Comparison of ENCODE assay signal across 17 cellular contexts in genomic region chr7:28126047-28127041, GRCh38. TPM values are rescaled to one million over a fixed set of nuclear protein-coding genes. Genes with fewer than 3 reads are reported as not detected.
DNase-seq lines count a peak whose midpoint lies in the region; ATAC-seq, FAIRE-seq and TF ChIP-seq lines count a peak whose summit lies in the region.
"Had no signal": no experiment of that assay in that cellular context is flagged by ENCODE, and none has a peak within 500 bp of the region (broad histone marks: within the 10 kb centered on the region; RNA-seq: fewer than 3 reads in every experiment).

No MANE protein-coding gene starts in this region.

- H3F3A ChIP-seq in neural cell (ENCODE audit: insufficient read depth, low read length, poor library complexity, severe bottlenecking), result no peaks in the 10 kb centered on the region

- no peak for TF ChIP-seq EP300 in neural cell (conservative IDR thresholded peaks at IDR 0.05; ENCODE audit: poor library complexity, severe bottlenecking)

- no peaks in the 10 kb centered on the region for H3K36me3 Mint-ChIP-seq in nephron progenitor cell (ENCODE audit: low read depth)

- H3K9me3 ChIP-seq in endothelial cell of umbilical vein (replicated peaks; ENCODE audit: control insufficient read depth, insufficient read depth, low read length) (no peaks in the 10 kb centered on the region), neural cell (ENCODE audit: low read length) (no peaks in the 10 kb centered on the region)
- H3K9me3 ChIP-seq: tibial nerve had no signal

- no peak overlapping the region for H3K27ac Mint-ChIP-seq in nephron progenitor cell
- H3K27ac Mint-ChIP-seq: activated naive CD8-positive, alpha-beta T cell treated with anti-CD3 and anti-CD28 coated beads for 36 hours had no signal

- peak; percentile 33 for DNase-seq in AG20443 (ENCODE audit: low spot score)
- peak; percentile 31 to 32 for DNase-seq in HL-60 (ENCODE audit: low read depth in 1 of 2, low spot score in 1 of 2)
- peak; percentile 10 for DNase-seq in endothelial cell of umbilical vein (ENCODE audit: low read depth, low spot score)
- no peak for DNase-seq in nephron progenitor cell
- DNase-seq in iPS-NIHi7 (ENCODE audit: extremely low spot score), result no peak
- DNase-seq in posterior vena cava (ENCODE audit: low spot score), result no peak
- DNase-seq: activated B cell treated with CpG ODN at 0.5 μM for 24 hours; activated naive CD8-positive, alpha-beta T cell treated with anti-CD3 and anti-CD28 coated beads for 36 hours; MM.1S; NCI-H2171; retina; stimulated activated CD4-positive, alpha-beta T cell treated with anti-CD3 and anti-CD28 coated beads, Interleukin-1b, Interleukin-23, amount 100 ng/mL, for 48 hours had no signal

- FAIRE-seq in endothelial cell of umbilical vein (lab: Jason Lieb, UNC), result no peak
- FAIRE-seq: GM18507 had no signal

- H2AFZ ChIP-seq in endothelial cell of umbilical vein (ENCODE audit: low read depth, low read length), result no peak overlapping the region
- no peak overlapping the region for H2AFZ ChIP-seq in neural cell (ENCODE audit: low read depth, low read length)
- H2AFZ ChIP-seq: hepatocyte had no signal

- TF ChIP-seq CTCF in HL-60 (IDR thresholded peaks at IDR 0.05; ENCODE audit: insufficient read depth, low read length), result no peak
- no peak for TF ChIP-seq CTCF in endothelial cell of umbilical vein (IDR thresholded peaks at IDR 0.05; ENCODE audit: extremely low read depth in 1 of 2, insufficient read depth in 1 of 2, low read depth in 1 of 2, low read length in 2 of 2)
- TF ChIP-seq CTCF in neural cell (IDR thresholded peaks at IDR 0.05; ENCODE audit: poor library complexity, severe bottlenecking), result no peak
- no peak for TF ChIP-seq CTCF in nephron progenitor cell (IDR thresholded peaks at IDR 0.05)

- no peaks in the 10 kb centered on the region for H3K36me3 ChIP-seq in endothelial cell of umbilical vein (ENCODE audit: control insufficient read depth in 2 of 2, extremely low read depth in 1 of 2, insufficient read depth in 2 of 2, low read length in 2 of 2)
- no peaks in the 10 kb centered on the region for H3K36me3 ChIP-seq in neural cell (ENCODE audit: insufficient read depth, low read length)
- H3K36me3 ChIP-seq: tibial nerve had no signal

- peaks cover 3% of the 10 kb centered on the region for H3K79me2 ChIP-seq in endothelial cell of umbilical vein (ENCODE audit: control insufficient read depth, insufficient read depth, low read length)
- H3K79me2 ChIP-seq in neural cell (replicated peaks; ENCODE audit: insufficient read depth, low read length), result no peaks in the 10 kb centered on the region
- H3K79me2 ChIP-seq: hepatocyte had no signal

- POLR2A ChIA-PET in endothelial cell of umbilical vein (lab: Charles Lee), result interaction anchor here (0.7 kb wide), 1 partner anchor 9 kb away, joined by 7 read pairs; no protein-coding TSS in a partner anchor

- no TSS peak for BruUV-seq in endothelial cell of umbilical vein (replicated peaks; lab: Mats Ljungman, UMichigan)

- H3K4me3 ChIP-seq in HL-60 (replicated peaks; ENCODE audit: insufficient read depth, low read length) (no peak overlapping the region), endothelial cell of umbilical vein (replicated peaks in 1 of 3; ENCODE audit: insufficient read depth in 1 of 3, low read depth in 1 of 3, low read length in 3 of 3) (no peak overlapping the region), neural cell (ENCODE audit: low read length) (peak overlapping the region; percentile 12)
- H3K4me3 ChIP-seq: hepatocyte, tibial nerve had no signal

- H3K27me3 Mint-ChIP-seq in nephron progenitor cell (ENCODE audit: low read depth, poor library complexity), result no peaks in the 10 kb centered on the region
- H3K27me3 Mint-ChIP-seq: activated B cell treated with CpG ODN at 0.5 μM for 24 hours had no signal

- H3K9me2 ChIP-seq in neural cell (ENCODE audit: insufficient read depth, low read length), result no peaks in the 10 kb centered on the region

- no peaks in the 10 kb centered on the region for H3K9me1 ChIP-seq in endothelial cell of umbilical vein (replicated peaks; ENCODE audit: control insufficient read depth, extremely low read depth, insufficient read depth, low read length)

- H4K20me1 ChIP-seq in endothelial cell of umbilical vein (replicated peaks; ENCODE audit: control insufficient read depth, extremely low read depth, insufficient read depth, low read length) (no peaks in the 10 kb centered on the region), neural cell (ENCODE audit: insufficient read depth) (no peaks in the 10 kb centered on the region)

- H3K4me3 Mint-ChIP-seq in nephron progenitor cell, result no peak overlapping the region
- H3K4me3 Mint-ChIP-seq: activated B cell treated with CpG ODN at 0.5 μM for 24 hours; activated naive CD8-positive, alpha-beta T cell treated with anti-CD3 and anti-CD28 coated beads for 36 hours had no signal

- dilution Hi-C loops in endothelial cell of umbilical vein (cut with MboI; ENCODE audit: extremely low pct_ligation_motif_present, low sequenced_read_pairs), result no loop called here

- H3K4me2 ChIP-seq in endothelial cell of umbilical vein (ENCODE audit: insufficient read depth, low read length) (no peak overlapping the region), neural cell (ENCODE audit: low read length) (no peak overlapping the region)
- H3K4me2 ChIP-seq: hepatocyte had no signal

- H3K9ac ChIP-seq in endothelial cell of umbilical vein (replicated peaks; ENCODE audit: extremely low read depth, insufficient read depth, low read length) (no peak overlapping the region), neural cell (ENCODE audit: low read length) (no peak overlapping the region)

- intact Hi-C loops in endothelial cell of umbilical vein (cut with micrococcal nuclease) (no loop called here), posterior vena cava (cut with DNase I) (no loop called here)

- no peaks in the 10 kb centered on the region for H3K9me3 Mint-ChIP-seq in nephron progenitor cell
- H3K9me3 Mint-ChIP-seq: activated B cell treated with CpG ODN at 0.5 μM for 24 hours; activated naive CD8-positive, alpha-beta T cell treated with anti-CD3 and anti-CD28 coated beads for 36 hours had no signal

- H3K27me3 ChIP-seq in HL-60 (ENCODE audit: insufficient read depth, poor library complexity, severe bottlenecking), result no peaks in the 10 kb centered on the region
- H3K27me3 ChIP-seq in endothelial cell of umbilical vein (ENCODE audit: control insufficient read depth in 2 of 2, insufficient read depth in 2 of 2, low read length in 2 of 2), result no peaks in the 10 kb centered on the region
- no peaks in the 10 kb centered on the region for H3K27me3 ChIP-seq in neural cell (ENCODE audit: insufficient read depth, low read depth, low read length)
- H3K27me3 ChIP-seq: hepatocyte, tibial nerve had no signal

- H3K27ac ChIP-seq in HL-60 (replicated peaks) (no peak overlapping the region), endothelial cell of umbilical vein (ENCODE audit: insufficient read depth, low read depth, low read length) (no peak overlapping the region), neural cell (ENCODE audit: low read length) (peak overlapping the region; percentile 7)
- H3K27ac ChIP-seq: hepatocyte had no signal

- TF ChIP-seq RAD21 in neural cell (conservative IDR thresholded peaks at IDR 0.05), result no peak

- H3K4me1 Mint-ChIP-seq in nephron progenitor cell, result no peaks in the 10 kb centered on the region

- no peak for ATAC-seq in GM21825 (IDR thresholded peaks at IDR 0.05; ENCODE audit: unreplicated experiment)

- CTCF ChIA-PET in endothelial cell of umbilical vein (lab: Charles Lee), result interaction anchor here (1.2 to 1.3 kb wide), 2 partner anchors 13 to 33 kb away, joined by 4 read pairs; no protein-coding TSS in a partner anchor

- peaks cover 25% of the 10 kb centered on the region for H3K4me1 ChIP-seq in endothelial cell of umbilical vein (ENCODE audit: control insufficient read depth, extremely low read depth, insufficient read depth, low read length)

- TF ChIP-seq POLR2A in endothelial cell of umbilical vein (IDR thresholded peaks at IDR 0.05; ENCODE audit: low read depth, low read length), result no peak

TF ChIP-seq in endothelial cell of umbilical vein, 7 proteins besides CTCF, POLR2A, EP300 and RAD21 (continues in another document):
- TF ChIP-seq POLR2AphosphoS5 (IDR thresholded peaks at IDR 0.05; ENCODE audit: insufficient read depth, low read depth, low read length), result no peak
- no peak for TF ChIP-seq GATA2 (IDR thresholded peaks at IDR 0.05; ENCODE audit: insufficient read depth, insufficient read length, low read depth, low read length)
- no peak for TF ChIP-seq MAX (IDR thresholded peaks at IDR 0.05; ENCODE audit: insufficient read depth, insufficient read length)
- TF ChIP-seq JUN (IDR thresholded peaks at IDR 0.05; ENCODE audit: borderline replicate concordance, insufficient read depth, insufficient read length, low read depth), result no peak
- TF ChIP-seq MYC (IDR thresholded peaks at IDR 0.05; ENCODE audit: low read depth, low read length), result no peak

RNA-seq across cellular contexts. Expression of gene JAZF1, which starts 54.3 kb away (rescaled TPM):
- 14.9 and 16.9 TPM in 2 replicates for total RNA-seq in endothelial cell of umbilical vein
- 2.0 and 2.5 TPM in 2 replicates for polyA plus RNA-seq in endothelial cell of umbilical vein
- polyA plus RNA-seq in endothelial cell of umbilical vein (2011; cell fraction: cytosol; rRNA removed), result 2.7 and 3.1 TPM in 2 replicates
- polyA plus RNA-seq in endothelial cell of umbilical vein (2011; cell fraction: nucleus; rRNA removed), result 2.8 and 3.2 TPM in 2 replicates
- 8.0 and 9.0 TPM in 2 replicates for polyA plus RNA-seq in endothelial cell of umbilical vein (2012)
- 3.2 and 6.6 TPM in 2 replicates for polyA minus RNA-seq in endothelial cell of umbilical vein
- 1.1 TPM for polyA minus RNA-seq in endothelial cell of umbilical vein (2011; cell fraction: cytosol; rRNA and poly(A)+ RNA removed)
- polyA minus RNA-seq in endothelial cell of umbilical vein (2011; cell fraction: nucleus; rRNA and poly(A)+ RNA removed), result 7.0 and 7.5 TPM in 2 replicates
- polyA plus RNA-seq in neural cell, result 25.5 and 29.5 TPM in 2 replicates
- polyA minus RNA-seq in neural cell, result 36.0 and 38.2 TPM in 2 replicates
- total RNA-seq in posterior vena cava, result 10 to 100 TPM; 33.6 to 39.8 TPM

Comparison
In these comparisons a context has a peak if more than half of its experiments do, and no peak if none do; other contexts are left out.
1. DNase-seq: peak in AG20443 (single experiment), HL-60 (2 of 2) and endothelial cell of umbilical vein (single experiment); none in nephron progenitor cell (single experiment), iPS-NIHi7 (single experiment) and posterior vena cava (single experiment).